Comparison of ENCODE assay signal across 8 cellular contexts in the genomic region with DNA sequence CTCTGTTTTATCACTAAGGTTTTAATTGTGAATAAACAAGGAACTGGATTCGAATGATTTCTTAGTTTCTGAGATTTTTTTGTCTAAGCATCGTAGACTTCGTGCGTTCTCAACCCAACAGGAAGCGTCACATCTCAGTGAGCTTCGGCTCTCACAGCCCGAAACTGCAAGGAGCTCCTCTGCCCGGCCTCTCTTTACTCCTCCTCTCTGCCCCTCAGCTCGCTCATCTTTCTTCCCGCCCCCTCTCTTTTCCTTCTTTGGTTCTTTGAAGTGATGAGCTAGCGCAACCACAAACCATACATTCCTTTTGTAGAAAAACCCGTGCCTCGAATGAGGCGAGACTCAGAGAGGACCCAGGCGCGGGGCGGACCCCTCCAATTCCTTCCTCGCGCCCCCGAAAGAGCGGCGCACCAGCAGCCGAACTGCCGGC. TPM values are rescaled to one million over a fixed set of nuclear protein-coding genes. Genes with fewer than 3 reads are reported as not detected.
DNase-seq lines count a peak whose midpoint lies in the region; ATAC-seq and TF ChIP-seq lines count a peak whose summit lies in the region.

No MANE protein-coding gene starts in this region.

- H3K36me3 Mint-ChIP-seq in CD14-positive monocyte = peaks cover 0 to 2% of the 10 kb centered on the region in 2 donors
- H3K36me3 Mint-ChIP-seq in activated T-cell treated with anti-CD3 and anti-CD28 coated beads, Interleukin-2, amount 50 U/mL, for 24 hours (ENCODE audit: low read depth) = peaks cover 19% of the 10 kb centered on the region

- DNase-seq in CD14-positive monocyte (ENCODE audit: low spot score) = no peak
- peak; percentile 70 for DNase-seq in activated T-cell treated with anti-CD3 and anti-CD28 coated beads, Interleukin-2, amount 50 U/mL, for 24 hours
- peak; percentile 78 for DNase-seq in fibroblast of villous mesenchyme (ENCODE audit: low read depth)
- DNase-seq in omental fat pad (ENCODE audit: low spot score) = no peak
- peak; percentile 55 to 75 for DNase-seq in aorta
- no peak for DNase-seq in pons (ENCODE audit: low spot score)

- no peak for TF ChIP-seq CTCF in CD14-positive monocyte (IDR thresholded peaks at IDR 0.05)
- TF ChIP-seq CTCF in fibroblast of villous mesenchyme (IDR thresholded peaks at IDR 0.05; ENCODE audit: insufficient read depth, low read depth, low read length) = no peak
- TF ChIP-seq CTCF in omental fat pad (IDR thresholded peaks at IDR 0.05) = no peak

- H3K27me3 Mint-ChIP-seq in CD14-positive monocyte (ENCODE audit: low read depth in 3 of 3) = peaks cover 54 to 79% (median 73%) of the 10 kb centered on the region in 3 donors
- H3K27me3 Mint-ChIP-seq in activated T-cell treated with anti-CD3 and anti-CD28 coated beads, Interleukin-2, amount 50 U/mL, for 24 hours = peaks cover 50% of the 10 kb centered on the region

- H3K4me3 Mint-ChIP-seq in CD14-positive monocyte = peak overlapping the region; percentile 4 to 80
- H3K4me3 Mint-ChIP-seq in activated T-cell treated with anti-CD3 and anti-CD28 coated beads, Interleukin-2, amount 50 U/mL, for 24 hours = peak overlapping the region; percentile 90

- no peaks in the 10 kb centered on the region for H3K9me3 ChIP-seq in aorta (ENCODE audit: control insufficient read depth, low read length)

- intact Hi-C loops in CD14-positive monocyte (cut with micrococcal nuclease) (no loop called here), aorta (cut with DNase I) (loop anchor here in 1 of 2 donors (5.0 kb wide), 1 partner anchor 33 kb away; no protein-coding TSS in a partner anchor)

- peaks cover 3 to 9% of the 10 kb centered on the region in 2 donors for H3K4me1 ChIP-seq in aorta (ENCODE audit: control insufficient read depth in 1 of 2, insufficient read depth in 2 of 2, low read length in 2 of 2)

- H3K27ac ChIP-seq in aorta (ENCODE audit: low read depth in 1 of 2, low read length in 2 of 2) = peak overlapping the region; percentile 84 to 88

- H3K4me1 Mint-ChIP-seq in CD14-positive monocyte = peaks cover 13% of the 10 kb centered on the region
- peaks cover 58% of the 10 kb centered on the region for H3K4me1 Mint-ChIP-seq in activated T-cell treated with anti-CD3 and anti-CD28 coated beads, Interleukin-2, amount 50 U/mL, for 24 hours (ENCODE audit: low read depth)

- peak overlapping the region; percentile 69 for H3K4me3 ChIP-seq in fibroblast of villous mesenchyme (ENCODE audit: low read depth, low read length)
- peak overlapping the region; percentile 65 to 75 for H3K4me3 ChIP-seq in aorta (ENCODE audit: low read length in 2 of 2)

- H3K27ac Mint-ChIP-seq in CD14-positive monocyte = no peak overlapping the region
- peak overlapping the region; percentile 83 for H3K27ac Mint-ChIP-seq in activated T-cell treated with anti-CD3 and anti-CD28 coated beads, Interleukin-2, amount 50 U/mL, for 24 hours

- H3K36me3 ChIP-seq in aorta (ENCODE audit: control insufficient read depth in 1 of 2, insufficient read depth in 2 of 2, low read length in 1 of 2) = no peaks in the 10 kb centered on the region

- H3K9me3 Mint-ChIP-seq in CD14-positive monocyte = peaks cover 0 to 10% (median 2%) of the 10 kb centered on the region in 7 donors
- no peaks in the 10 kb centered on the region for H3K9me3 Mint-ChIP-seq in activated T-cell treated with anti-CD3 and anti-CD28 coated beads, Interleukin-2, amount 50 U/mL, for 24 hours

- ATAC-seq in GM19452 (IDR thresholded peaks at IDR 0.05; ENCODE audit: unreplicated experiment) (peak; percentile 63), HG03520 (IDR thresholded peaks at IDR 0.05; ENCODE audit: unreplicated experiment) (peak; percentile 60), omental fat pad (ENCODE audit: low FRiP score) (peak; percentile 45), aorta (ENCODE audit: low FRiP score) (peak; percentile 71)

- H3K27me3 ChIP-seq in aorta (ENCODE audit: control insufficient read depth in 1 of 2, insufficient read depth in 2 of 2, low read length in 1 of 2) = no peaks in the 10 kb centered on the region

- WGBS in aorta, 2 donors = 0 to 1% methylated on average over 23 to 24 of the region's 24 CpGs

RNA-seq across cellular contexts. Expression of gene NT5E, which starts 0.5 kb away (rescaled TPM):
- polyA plus RNA-seq in CD14-positive monocyte = under 1 TPM; 0.14 to 0.18 TPM
- 345 and 593 TPM in 2 replicates for total RNA-seq in fibroblast of villous mesenchyme
- 10 to 100 TPM; 11.4 to 28.6 (median 18.2) TPM for total RNA-seq in omental fat pad
- total RNA-seq in aorta = 10 to 100 TPM; 63.2 to 68.9 TPM
- 10 to 100 TPM; 19.7 to 30.6 TPM for polyA plus RNA-seq in aorta

Comparison
In these comparisons a context has a peak if more than half of its experiments do, and no peak if none do; other contexts are left out.
1. DNase-seq: peak in activated T-cell treated with anti-CD3 and anti-CD28 coated beads, Interleukin-2, amount 50 U/mL, for 24 hours (single experiment), fibroblast of villous mesenchyme (single experiment) and aorta (2 of 2); none in CD14-positive monocyte (single experiment), omental fat pad (single experiment) and pons (single experiment).
2. Peak in every context shown above with its lines, with median percentiles within 50 percentile points of each other: ATAC-seq.